ENCODE assay signal across 17 cellular contexts in genomic region chr15:99981223-99981647, GRCh38.
DNase-seq lines count a peak whose midpoint lies in the region; ATAC-seq, FAIRE-seq and TF ChIP-seq lines count a peak whose summit lies in the region.
"Had no signal": no experiment of that assay in that cellular context is flagged by ENCODE, and none has a peak within 500 bp of the region (broad histone marks: within the 10 kb centered on the region; RNA-seq: fewer than 3 reads in every experiment).

No MANE protein-coding gene starts in this region.

- no peaks in the 10 kb centered on the region for H3K9me3 ChIP-seq in K562 (replicated peaks; ENCODE audit: control insufficient read depth, insufficient read depth, low read depth, low read length)
- H3K9me3 ChIP-seq: BLaER1 treated with 17β-estradiol and CSF1 and Interleukin-3, amounts not matched to agents 10 nM and 100 nM had no signal

- H4K20me1 ChIP-seq in K562 (replicated peaks; ENCODE audit: control insufficient read depth, insufficient read depth, low read length), result no peaks in the 10 kb centered on the region; the same call in 1 of the 2 replicates
- H4K20me1 ChIP-seq: BLaER1 treated with 17β-estradiol and CSF1 and Interleukin-3, amounts not matched to agents 10 nM and 100 nM had no signal

- no peak overlapping the region for H2AFZ ChIP-seq in K562 (ENCODE audit: low read depth, low read length)

- no peak overlapping the region for H3K4me2 ChIP-seq in K562 (ENCODE audit: insufficient read depth, low read length)
- H3K4me2 ChIP-seq: BLaER1 treated with 17β-estradiol and CSF1 and Interleukin-3, amounts not matched to agents 10 nM and 100 nM had no signal

- no peaks in the 10 kb centered on the region for H3K36me3 ChIP-seq in K562 (ENCODE audit: control insufficient read depth, insufficient read depth, low read length)
- H3K36me3 ChIP-seq: BLaER1 treated with 17β-estradiol and CSF1 and Interleukin-3, amounts not matched to agents 10 nM and 100 nM had no signal

- CTCF ChIA-PET in HEK293T (lab: Yijun Ruan, JAX), result interaction anchor here (0.7 kb wide), 1 partner anchor 304 kb away, joined by 3 read pairs; no protein-coding TSS in a partner anchor
- CTCF ChIA-PET in K562 (lab: Yijun Ruan, JAX; ENCODE audit: low intra/inter-chr PET ratio), result no interaction called here

- H3K9me1 ChIP-seq in K562 (ENCODE audit: control insufficient read depth, insufficient read depth, low read length), result no peaks in the 10 kb centered on the region

- no peak overlapping the region for H3K27ac ChIP-seq in K562 (ENCODE audit: extremely low read depth, low read depth, low read length)
- H3K27ac ChIP-seq: BLaER1 treated with 17β-estradiol and CSF1 and Interleukin-3, amounts not matched to agents 10 nM and 100 nM had no signal

- intact Hi-C loops in K562 (cut with micrococcal nuclease) (no loop called here), sciatic nerve (cut with DNase I) (no loop called here)

- WGBS in K562 (ENCODE audit: insufficient coverage, low coverage, missing lambda C conversion rate), result 0% methylated on average over 1 of the region's 1 CpG

- TF ChIP-seq CTCF in K562 (IDR thresholded peaks at IDR 0.05 in 2 of 3, conservative IDR thresholded peaks at IDR 0.05 in 1 of 3; ENCODE audit: insufficient read depth in 2 of 3, low read depth in 1 of 3, low read length in 3 of 3), result peak in 2 of 3 experiments; percentile 31 to 39; a peak in 2 of 6 replicates

- no peak for TF ChIP-seq EP300 in K562 (IDR thresholded peaks at IDR 0.05; ENCODE audit: low read length)

- H3K4me3 ChIP-seq in K562, result no peak overlapping the region
- H3K4me3 ChIP-seq: BLaER1 treated with 17β-estradiol and CSF1 and Interleukin-3, amounts not matched to agents 10 nM and 100 nM had no signal

- POLR2A ChIA-PET in HEK293T (lab: Yijun Ruan, JAX), result no interaction called here
- POLR2A ChIA-PET in K562 (lab: Yijun Ruan, JAX), result interaction anchor here (1.3 kb wide), 1 partner anchor 15 kb away, joined by 5 read pairs; no protein-coding TSS in a partner anchor

- H3K9ac ChIP-seq in K562 (ENCODE audit: insufficient read depth in 1 of 2, low read depth in 2 of 2, low read length in 2 of 2), result no peak overlapping the region
- H3K9ac ChIP-seq: BLaER1 treated with 17β-estradiol and CSF1 and Interleukin-3, amounts not matched to agents 10 nM and 100 nM had no signal

- BruUV-seq in K562 (replicated peaks; lab: Mats Ljungman, UMichigan), result no TSS peak

- H3K79me2 ChIP-seq in K562 (ENCODE audit: control insufficient read depth, insufficient read depth, low read length), result no peaks in the 10 kb centered on the region

- TF ChIP-seq RAD21 in K562 (CRISPR knock-in tag; conservative IDR thresholded peaks at IDR 0.05 in 1 of 2, IDR thresholded peaks at IDR 0.05 in 1 of 2), result no peak

- ATAC-seq in K562 (peak; percentile 45; the same call in 2 of the 3 replicates), GM18870 (IDR thresholded peaks at IDR 0.05; ENCODE audit: unreplicated experiment) (no peak), HG03439 (IDR thresholded peaks at IDR 0.05; ENCODE audit: unreplicated experiment) (no peak), sciatic nerve (no peak)

- H3K27me3 ChIP-seq in K562 (ENCODE audit: control insufficient read depth in 2 of 2, insufficient read depth in 2 of 2, low read length in 2 of 2), result peaks cover 7 to 70% of the 10 kb centered on the region in 2 experiments; a peak in 4 of 5 replicates

- in situ Hi-C loops in K562 (cut with MboI), result no loop called here

- DNase-seq in ELR (ENCODE audit: low read depth), result peak; percentile 20
- DNase-seq in HEK293T (ENCODE audit: extremely low spot score), result peak; percentile 31
- DNase-seq in K562 (ENCODE audit: extremely low read depth in 1 of 4, low spot score in 3 of 4), result peak in 2 of 4 experiments; percentile 4 to 18
- DNase-seq in myocyte (ENCODE audit: low read depth), result peak; percentile 40
- no peak for DNase-seq in DMS114 treated with DMSO at 0.1 percent for 48 hours (lab: John Stamatoyannopoulos, UW; ENCODE audit: unreplicated experiment)
- no peak for DNase-seq in sciatic nerve (ENCODE audit: low spot score)
- DNase-seq: activated B cell treated with CpG ODN at 0.5 μM for 24 hours; activated naive CD4-positive, alpha-beta T cell; effector CD4-positive, alpha-beta T cell; EL; NCI-H1436 treated with DMSO at 0.1 percent for 48 hours; NCI-H446 treated with DMSO at 0.1 percent for 48 hours; occipital lobe; stimulated activated CD4-positive, alpha-beta T cell treated with anti-CD3 and anti-CD28 coated beads, Interleukin-15, amount 100 ng/mL, for 24 hours had no signal

- TF ChIP-seq POLR2A in K562 (conservative IDR thresholded peaks at IDR 0.05), result no peak

- no peak for FAIRE-seq in K562 (lab: Jason Lieb, UNC)

- H3K4me1 ChIP-seq in K562 (replicated peaks in 1 of 2; ENCODE audit: control insufficient read depth in 2 of 2, insufficient read depth in 2 of 2, low read length in 2 of 2), result no peaks in the 10 kb centered on the region; a peak in 2 of 5 replicates

TF ChIP-seq in HEK293T, 16 proteins besides CTCF, POLR2A, EP300 and RAD21:
- no peak for TF ChIP-seq SUZ12 (IDR thresholded peaks at IDR 0.05)
- TF ChIP-seq SP1 (IDR thresholded peaks at IDR 0.05), result no peak
- TF ChIP-seq L3MBTL2 (conservative IDR thresholded peaks at IDR 0.05), result no peak
- no peak for TF ChIP-seq ZNF384 (IDR thresholded peaks at IDR 0.05)
- TF ChIP-seq NFRKB (IDR thresholded peaks at IDR 0.05), result no peak
- no peak for TF ChIP-seq FOXM1 (IDR thresholded peaks at IDR 0.05; ENCODE audit: borderline replicate concordance)
- no peak for TF ChIP-seq CTBP1 (IDR thresholded peaks at IDR 0.05; ENCODE audit: borderline replicate concordance)

TF ChIP-seq in K562, 482 proteins besides CTCF, POLR2A, EP300 and RAD21:
- TF ChIP-seq NELFE (IDR thresholded peaks at IDR 0.05; ENCODE audit: insufficient read depth, insufficient read length) (no peak), NONO (IDR thresholded peaks at IDR 0.05; ENCODE audit: low read depth in 2 of 2, low read length in 1 of 2) (no peak), RBM39 (optimal IDR thresholded peaks at IDR 0.05; ENCODE audit: low read depth, low read length) (no peak), PML (IDR thresholded peaks at IDR 0.05; ENCODE audit: low read length) (no peak), ZFP1 (CRISPR knock-in tag; IDR thresholded peaks at IDR 0.05) (no peak), FOSL1 (tag; conservative IDR thresholded peaks at IDR 0.05) (no peak), ZHX1 (conservative IDR thresholded peaks at IDR 0.05; ENCODE audit: low read length) (no peak), ELK1 (CRISPR knock-in tag; IDR thresholded peaks at IDR 0.05) (no peak), TGIF2 (CRISPR knock-in tag; IDR thresholded peaks at IDR 0.05) (no peak), ZNF395 (CRISPR knock-in tag; IDR thresholded peaks at IDR 0.05) (no peak), CHD2 (IDR thresholded peaks at IDR 0.05; ENCODE audit: low read depth, low read length) (no peak), ETV5 (CRISPR knock-in tag; IDR thresholded peaks at IDR 0.05; ENCODE audit: low read depth) (no peak), SAFB2 (IDR thresholded peaks at IDR 0.05; ENCODE audit: borderline replicate concordance, low read depth, low read length, severe bottlenecking) (no peak)

Comparison
In these comparisons a context has a peak if more than half of its experiments do, and no peak if none do; other contexts are left out.
1. DNase-seq: peak in ELR (single experiment), HEK293T (single experiment) and myocyte (single experiment); none in DMS114 treated with DMSO at 0.1 percent for 48 hours (single experiment) and sciatic nerve (single experiment).